In genomic region chr3:171442184-171442583, GRCh38 we compare ENCODE assay signal across 20 cellular contexts. TPM values are rescaled to one million over a fixed set of nuclear protein-coding genes. Genes with fewer than 3 reads are reported as not detected.
DNase-seq lines count a peak whose midpoint lies in the region; TF ChIP-seq lines count a peak whose summit lies in the region.
"Had no signal": no experiment of that assay in that cellular context is flagged by ENCODE, and none has a peak within 500 bp of the region (broad histone marks: within the 10 kb centered on the region; RNA-seq: fewer than 3 reads in every experiment).

No MANE protein-coding gene starts in this region.

- H3K27ac ChIP-seq in H9 (ENCODE audit: insufficient read length, low read depth, low read length) (no peak overlapping the region), iPS-18a (ENCODE audit: low read length) (peak overlapping the region; percentile 39), OCI-LY7 (ENCODE audit: low read depth, low read length, poor library complexity, severe bottlenecking) (no peak overlapping the region)
- H3K27ac ChIP-seq: KMS-11, SJSA1 had no signal

- no peak overlapping the region for H3K56ac ChIP-seq in H9 (ENCODE audit: insufficient read length, low read depth, low read length)

- no peak overlapping the region for H2AFZ ChIP-seq in H9 (ENCODE audit: low read length)
- H2AFZ ChIP-seq in OCI-LY7 (ENCODE audit: low read length), result no peak overlapping the region

- POLR2A ChIA-PET in OCI-LY7 (lab: Charles Lee), result no interaction called here

- no peaks in the 10 kb centered on the region for H3K9me3 ChIP-seq in H9 (ENCODE audit: control insufficient read depth, low read depth, low read length)
- no peaks in the 10 kb centered on the region for H3K9me3 ChIP-seq in iPS-18a (ENCODE audit: control insufficient read depth, low read depth, low read length)
- H3K9me3 ChIP-seq in OCI-LY7 (ENCODE audit: low read length), result no peaks in the 10 kb centered on the region
- H3K9me3 ChIP-seq: BE2C, SJSA1 had no signal

- H3K4me1 ChIP-seq in H9 (ENCODE audit: insufficient read depth, low read length) (peaks cover 13% of the 10 kb centered on the region; the same call in 1 of the 2 replicates), iPS-18a (ENCODE audit: control insufficient read depth, low read depth, low read length) (peaks cover 72% of the 10 kb centered on the region), OCI-LY7 (ENCODE audit: insufficient read depth, low read length, poor library complexity, severe bottlenecking) (no peaks in the 10 kb centered on the region)
- H3K4me1 ChIP-seq: SJSA1 had no signal

- CTCF ChIA-PET in OCI-LY7 (lab: Charles Lee; ENCODE audit: unreplicated experiment), result no interaction called here

- TF ChIP-seq CTCF in H9 (conservative IDR thresholded peaks at IDR 0.05) (no peak), choroid plexus epithelial cell (conservative IDR thresholded peaks at IDR 0.05; ENCODE audit: low read depth, low read length) (no peak), OCI-LY7 (conservative IDR thresholded peaks at IDR 0.05; ENCODE audit: low read length) (no peak)

- H3T11ph ChIP-seq in H9 (ENCODE audit: low read length), result no peak overlapping the region

- H3K4me2 ChIP-seq in H9 (ENCODE audit: insufficient read depth, insufficient read length, low read length), result no peak overlapping the region
- H3K4me2 ChIP-seq in OCI-LY7 (ENCODE audit: low read length), result no peak overlapping the region
- H3K4me2 ChIP-seq: KMS-11 had no signal

- no peak overlapping the region for H3K4ac ChIP-seq in H9 (ENCODE audit: low read depth, low read length)

- no peak overlapping the region for H3K23ac ChIP-seq in H9 (ENCODE audit: insufficient read length, low read depth, low read length)

- no peaks in the 10 kb centered on the region for H4K20me1 ChIP-seq in H9 (ENCODE audit: control insufficient read depth, insufficient read depth, insufficient read length)
- no peaks in the 10 kb centered on the region for H4K20me1 ChIP-seq in OCI-LY7 (ENCODE audit: insufficient read depth, low read length)

- no peaks in the 10 kb centered on the region for H3K27me3 ChIP-seq in H9 (ENCODE audit: insufficient read depth, low read length)
- no peaks in the 10 kb centered on the region for H3K27me3 ChIP-seq in iPS-18a (ENCODE audit: control insufficient read depth, insufficient read depth, low read length)
- H3K27me3 ChIP-seq: BE2C, SJSA1 had no signal

- H3K36me3 ChIP-seq in iPS-18a (ENCODE audit: control insufficient read depth, low read depth, low read length), result no peaks in the 10 kb centered on the region
- no peaks in the 10 kb centered on the region for H3K36me3 ChIP-seq in OCI-LY7 (ENCODE audit: insufficient read depth, low read length)
- H3K36me3 ChIP-seq: BE2C, SJSA1 had no signal

- peak overlapping the region in 1 of 2 experiments; percentile 24; a peak in 1 of 5 replicates for H3K4me3 Mint-ChIP-seq in H9

- no peak overlapping the region for H2BK20ac ChIP-seq in H9 (ENCODE audit: low read depth, low read length, poor library complexity, severe bottlenecking)

- no peak overlapping the region for H3K14ac ChIP-seq in H9 (ENCODE audit: insufficient read depth, low read length)

- no peaks in the 10 kb centered on the region for H3K27me3 Mint-ChIP-seq in H9 (ENCODE audit: low read depth)

- no peak overlapping the region for H2BK15ac ChIP-seq in H9 (ENCODE audit: low read depth, low read length)

- H2BK120ac ChIP-seq in H9 (ENCODE audit: low read depth, low read length, poor library complexity, severe bottlenecking), result no peak overlapping the region

- H3K79me1 ChIP-seq in H9 (ENCODE audit: insufficient read depth, low read depth, low read length, poor library complexity, severe bottlenecking), result no peaks in the 10 kb centered on the region

- peaks cover 56 to 66% of the 10 kb centered on the region in 2 experiments for H3K4me1 Mint-ChIP-seq in H9

- H4K91ac ChIP-seq in H9 (ENCODE audit: insufficient read length, low read depth, low read length), result no peak overlapping the region

- H4K5ac ChIP-seq in H9 (ENCODE audit: insufficient read length, low read depth, low read length), result no peak overlapping the region

- H3K23me2 ChIP-seq in H9 (ENCODE audit: insufficient read length, low read depth, low read length, poor library complexity, severe bottlenecking), result no peaks in the 10 kb centered on the region

- no peak overlapping the region for H3K18ac ChIP-seq in H9 (ENCODE audit: insufficient read length, low read depth, low read length)

- H3K9me2 ChIP-seq in OCI-LY7 (ENCODE audit: insufficient read depth, low read length), result no peaks in the 10 kb centered on the region

- DNase-seq in ELF-1 (ENCODE audit: low read depth, low spot score) (peak; percentile 69), H9 (no peak), choroid plexus epithelial cell (ENCODE audit: low read depth) (peak; percentile 45), OCI-LY7 (ENCODE audit: low spot score) (no peak), hypothalamus (lab: John Stamatoyannopoulos, UW) (no peak), NCI-H345 (lab: John Stamatoyannopoulos, UW) (no peak)
- DNase-seq: BE2C, DMS79 treated with DMSO at 0.1 percent for 48 hours, H7, IMR-90, NCI-H1092 treated with DMSO at 0.1 percent for 48 hours, NCI-H1436 treated with DMSO at 0.1 percent for 48 hours, NCI-H1930, NCI-H226, NCI-H524, NCI-H774, OCI-M1 had no signal

- no peak overlapping the region for H4K8ac ChIP-seq in H9 (replicated peaks; ENCODE audit: insufficient read length, low read depth, low read length)

- H3K27ac Mint-ChIP-seq in H9, result peak overlapping the region; percentile 91 to 95 (median 94)

- H3K79me2 ChIP-seq in H9 (ENCODE audit: insufficient read depth, low read length), result peaks cover 6% of the 10 kb centered on the region; the same call in 1 of the 2 replicates
- no peaks in the 10 kb centered on the region for H3K79me2 ChIP-seq in OCI-LY7 (ENCODE audit: insufficient read depth, low read depth, low read length)

- WGBS in H9 (ENCODE audit: extremely low coverage, insufficient read length, low lambda C conversion rate), result no CpG with 5 or more reads among the region's 2 CpGs

- peaks cover 0 to 2% (median 0%) of the 10 kb centered on the region in 3 experiments; a peak in 2 of 7 replicates for H3K36me3 Mint-ChIP-seq in H9 (ENCODE audit: insufficient read depth in 1 of 3, low read depth in 3 of 3)

- H2BK12ac ChIP-seq in H9 (ENCODE audit: insufficient read length, low read depth, low read length), result no peak overlapping the region

- no TSS peak for BruUV-seq in OCI-LY7 (replicated peaks; lab: Mats Ljungman, UMichigan)

- intact Hi-C loops in OCI-LY7 (cut with micrococcal nuclease; ENCODE audit: unreplicated experiment), result no loop called here

- no peak overlapping the region for H2AK5ac ChIP-seq in H9 (ENCODE audit: insufficient read length, low read length)

- H3K9ac ChIP-seq in H9 (ENCODE audit: extremely low read depth, insufficient read length, low read length) (no peak overlapping the region), iPS-18a (ENCODE audit: low read length) (peak overlapping the region; percentile 45)
- H3K9ac ChIP-seq: KMS-11 had no signal

- H3K4me3 ChIP-seq in choroid plexus epithelial cell (ENCODE audit: low read depth, low read length) (no peak overlapping the region), iPS-18a (ENCODE audit: low read length) (peak overlapping the region; percentile 11), OCI-LY7 (ENCODE audit: low read depth, low read length, poor library complexity, severe bottlenecking) (no peak overlapping the region)
- H3K4me3 ChIP-seq: SJSA1 had no signal

- H2BK5ac ChIP-seq in H9 (ENCODE audit: insufficient read length, low read length), result no peak overlapping the region

- no peaks in the 10 kb centered on the region for H3K9me3 Mint-ChIP-seq in H9

RNA-seq across cellular contexts. Expression of gene TNIK, which starts 18.0 kb away (rescaled TPM):
- total RNA-seq in H9 (2021) (10.2 and 15.9 TPM in 2 replicates), OCI-LY7 (2022) (not detected in 2 replicates)
- total RNA-seq in OCI-LY7 (2014; rRNA removed; shearing (Covaris generic)), result not detected in 2 replicates

Comparison
In these comparisons a context has a peak if more than half of its experiments do, and no peak if none do; other contexts are left out.
1. DNase-seq: peak in ELF-1 (single experiment) and choroid plexus epithelial cell (single experiment); none in H9 (single experiment), OCI-LY7 (single experiment), hypothalamus (0 of 51) and NCI-H345 (single experiment).
2. RNA of gene TNIK, which starts 18.0 kb away (total RNA-seq): 10.2 to 15.9 TPM in H9; not detected in OCI-LY7; every median in the first group is over 10 times any median in the second.